In the genomic region with DNA sequence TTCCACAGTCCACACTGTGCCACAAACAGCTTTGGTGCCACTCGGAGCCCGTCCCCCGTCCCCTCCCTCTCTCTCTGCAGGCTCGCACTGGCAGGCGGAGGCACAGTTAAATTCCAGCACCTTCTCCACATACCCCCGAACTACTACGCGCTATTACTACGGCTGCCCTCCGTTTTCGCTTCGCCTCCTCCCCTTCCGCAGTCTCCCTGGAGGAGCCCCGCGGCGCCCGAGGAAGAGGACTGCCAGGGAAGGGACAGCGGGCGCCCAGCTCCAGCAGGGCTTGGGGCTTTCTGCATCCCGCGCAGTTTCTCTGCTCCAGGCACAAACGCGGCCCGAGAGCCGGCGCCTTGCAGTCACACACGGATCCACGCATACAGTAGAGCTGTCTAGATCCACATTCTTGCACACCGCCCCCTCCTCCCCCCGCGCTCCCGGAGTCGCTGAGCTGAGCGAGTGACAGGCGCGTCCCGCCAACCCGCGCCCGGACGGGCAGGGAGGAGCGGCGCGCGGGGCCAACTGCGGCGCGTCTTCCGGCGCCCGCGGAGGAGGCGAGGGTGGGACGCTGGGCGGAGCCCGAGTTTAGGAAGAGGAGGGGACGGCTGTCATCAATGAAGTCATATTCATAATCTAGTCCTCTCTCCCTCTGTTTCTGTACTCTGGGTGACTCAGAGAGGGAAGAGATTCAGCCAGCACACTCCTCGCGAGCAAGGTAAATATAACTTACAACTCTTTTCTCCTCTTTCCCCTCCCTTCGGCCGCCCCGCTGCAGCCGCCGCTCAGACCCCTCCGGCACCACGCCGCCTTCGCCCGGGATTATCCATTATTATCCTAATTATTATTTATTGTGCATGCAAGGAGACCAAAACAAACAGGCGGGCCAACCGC, we compare ENCODE assay signal across 8 cellular contexts. TPM values are rescaled to one million over a fixed set of nuclear protein-coding genes. Genes with fewer than 3 reads are reported as not detected.
A peak's percentile ranks its signal among the peaks of the same experiment; 100 is the strongest.
DNase-seq lines count a peak whose midpoint lies in the region; ATAC-seq and TF ChIP-seq lines count a peak whose summit lies in the region.

A gene (plus strand): TSS at position 652 of the 885 bp plus-strand sequence. CDS start 13,676 bp downstream, outside the sequence.

- H4K20me1 ChIP-seq in osteoblast (ENCODE audit: insufficient read depth, low read length), result peaks cover 14% of the 10 kb centered on the region

- peak within 1 kb of the TSS; percentile 96 for H3K4me3 Mint-ChIP-seq in activated naive CD8-positive, alpha-beta T cell

- peak within 1 kb of the TSS; percentile 91 for H2AFZ ChIP-seq in osteoblast (ENCODE audit: low read length)

- DNase-seq in GM10266 (ENCODE audit: extremely low spot score), result peak; percentile 94
- DNase-seq in NCI-H1092 (lab: John Stamatoyannopoulos, UW), result peak; percentile 61
- peak; percentile 97 for DNase-seq in SKM-1 treated with dmso at 0.1 percent for 144 hours (lab: John Stamatoyannopoulos, UW; ENCODE audit: unreplicated experiment)
- DNase-seq in glomerular visceral epithelial cell (ENCODE audit: extremely low spot score), result peak; percentile 97
- DNase-seq in osteoblast (ENCODE audit: insufficient read length, low spot score, missing footprints), result peak; percentile 99
- DNase-seq in testis, result peak; percentile 99

- no peaks in the 10 kb centered on the region for H3K27me3 Mint-ChIP-seq in activated naive CD8-positive, alpha-beta T cell

- H3K36me3 ChIP-seq in osteoblast (ENCODE audit: insufficient read depth, low read length) (no peaks in the 10 kb centered on the region), testis (ENCODE audit: low read depth, missing control alignments) (no peaks in the 10 kb centered on the region)

- peaks cover 22% of the 10 kb centered on the region for H3K79me2 ChIP-seq in osteoblast (ENCODE audit: insufficient read depth, low read length)

- 0% methylated on average over 38 to 71 of the region's 71 CpGs for WGBS in testis, 2 donors

- H3K4me3 ChIP-seq in osteoblast (ENCODE audit: insufficient read depth, low read length) (peak within 1 kb of the TSS; percentile 78), testis (peak within 1 kb of the TSS; percentile 75 to 93)

- peaks cover 43% of the 10 kb centered on the region for H3K4me1 Mint-ChIP-seq in activated naive CD8-positive, alpha-beta T cell (ENCODE audit: low read depth)

- TF ChIP-seq POLR2A in testis (IDR thresholded peaks at IDR 0.05), result peak; percentile 61

- H3K27me3 ChIP-seq in osteoblast (ENCODE audit: insufficient read depth, low read length) (no peaks in the 10 kb centered on the region), testis (no peaks in the 10 kb centered on the region)

- no peaks in the 10 kb centered on the region for H3K9me3 Mint-ChIP-seq in activated naive CD8-positive, alpha-beta T cell (ENCODE audit: low read depth)

- H3K4me2 ChIP-seq in osteoblast (ENCODE audit: insufficient read depth, low read length), result peak within 1 kb of the TSS; percentile 89

- H3K36me3 Mint-ChIP-seq in activated naive CD8-positive, alpha-beta T cell, result no peaks in the 10 kb centered on the region

- H3K9me3 ChIP-seq in osteoblast (ENCODE audit: low read depth, low read length) (no peaks in the 10 kb centered on the region), testis (no peaks in the 10 kb centered on the region)

- peak; percentile 83 for ATAC-seq in HG02610 (IDR thresholded peaks at IDR 0.05; ENCODE audit: unreplicated experiment)

- H3K27ac ChIP-seq in osteoblast (ENCODE audit: low read depth, low read length) (peak within 1 kb of the TSS; percentile 81), testis (peak within 1 kb of the TSS; percentile 91 to 98)

- TF ChIP-seq CTCF in GM10266 (IDR thresholded peaks at IDR 0.05; ENCODE audit: control insufficient read depth, insufficient read depth, low read depth, missing control alignments), result no peak
- TF ChIP-seq CTCF in osteoblast (IDR thresholded peaks at IDR 0.05; ENCODE audit: extremely low read depth, low read depth, low read length), result no peak
- no peak for TF ChIP-seq CTCF in testis (IDR thresholded peaks at IDR 0.05)

- intact Hi-C loops in testis (cut with DNase I; ENCODE audit: low total_unique reads), result no loop called here

- peaks cover 24% of the 10 kb centered on the region for H3K4me1 ChIP-seq in osteoblast (ENCODE audit: insufficient read depth, low read length)
- H3K4me1 ChIP-seq in testis, result peaks cover 13% of the 10 kb centered on the region

- H3K27ac Mint-ChIP-seq in activated naive CD8-positive, alpha-beta T cell, result peak within 1 kb of the TSS; percentile 98

RNA-seq across cellular contexts. Expression of the gene that starts here (rescaled TPM):
- total RNA-seq in osteoblast (83.1 and 101 TPM in 2 replicates), testis (100 to 1,000 TPM; 241 to 251 TPM)
- 176 TPM for polyA plus RNA-seq in testis (ENCODE audit: insufficient read depth, low read depth, low replicate concordance)

Comparison
In these comparisons a context has a peak if more than half of its experiments do, and no peak if none do; other contexts are left out.
1. Peak in every context shown above with its lines: DNase-seq, ATAC-seq, H3K4me3 ChIP-seq and H3K27ac ChIP-seq.